1 cellular context compared by ENCODE assay signal in the genomic region with DNA sequence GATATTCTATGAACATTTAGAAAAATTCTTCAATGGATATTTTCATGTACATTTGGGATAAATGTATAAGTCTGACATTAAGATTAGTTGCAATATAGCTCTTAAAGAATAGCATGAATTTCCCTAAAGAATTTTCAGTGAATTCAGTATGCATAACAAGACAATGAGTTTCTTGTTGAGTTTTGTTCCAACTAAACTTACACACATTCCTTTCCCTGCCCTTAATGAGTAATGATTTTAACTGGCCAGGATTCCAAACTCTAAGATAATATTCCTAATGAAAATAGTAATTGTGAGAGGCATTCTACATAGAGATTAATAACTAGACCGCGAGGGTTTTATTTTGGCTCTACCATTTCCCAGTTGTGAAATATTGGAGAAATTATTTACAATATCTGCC.
TF ChIP-seq lines count a peak whose summit lies in the region.

No MANE protein-coding gene starts in this region.

TF ChIP-seq in HepG2, 621 proteins besides CTCF, POLR2A, EP300 and RAD21 (continued from another document):
- TF ChIP-seq THAP11 (CRISPR knock-in tag; IDR thresholded peaks at IDR 0.05), result no peak
- TF ChIP-seq ZNF678 (CRISPR knock-in tag; IDR thresholded peaks at IDR 0.05), result no peak
- TF ChIP-seq GPN1 (CRISPR knock-in tag; IDR thresholded peaks at IDR 0.05; ENCODE audit: borderline replicate concordance), result no peak
- no peak for TF ChIP-seq MTA3 (CRISPR knock-in tag; IDR thresholded peaks at IDR 0.05)
- no peak for TF ChIP-seq MLLT10 (CRISPR knock-in tag; IDR thresholded peaks at IDR 0.05)
- no peak for TF ChIP-seq NR2F1 (CRISPR knock-in tag; IDR thresholded peaks at IDR 0.05)
- no peak for TF ChIP-seq ZNF484 (CRISPR knock-in tag; IDR thresholded peaks at IDR 0.05; ENCODE audit: borderline replicate concordance, low read depth)
- TF ChIP-seq, protein P1, sequence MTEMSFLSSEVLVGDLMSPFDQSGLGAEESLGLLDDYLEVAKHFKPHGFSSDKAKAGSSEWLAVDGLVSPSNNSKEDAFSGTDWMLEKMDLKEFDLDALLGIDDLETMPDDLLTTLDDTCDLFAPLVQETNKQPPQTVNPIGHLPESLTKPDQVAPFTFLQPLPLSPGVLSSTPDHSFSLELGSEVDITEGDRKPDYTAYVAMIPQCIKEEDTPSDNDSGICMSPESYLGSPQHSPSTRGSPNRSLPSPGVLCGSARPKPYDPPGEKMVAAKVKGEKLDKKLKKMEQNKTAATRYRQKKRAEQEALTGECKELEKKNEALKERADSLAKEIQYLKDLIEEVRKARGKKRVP (CRISPR knock-in tag; IDR thresholded peaks at IDR 0.05), result no peak
- TF ChIP-seq, protein P2, sequence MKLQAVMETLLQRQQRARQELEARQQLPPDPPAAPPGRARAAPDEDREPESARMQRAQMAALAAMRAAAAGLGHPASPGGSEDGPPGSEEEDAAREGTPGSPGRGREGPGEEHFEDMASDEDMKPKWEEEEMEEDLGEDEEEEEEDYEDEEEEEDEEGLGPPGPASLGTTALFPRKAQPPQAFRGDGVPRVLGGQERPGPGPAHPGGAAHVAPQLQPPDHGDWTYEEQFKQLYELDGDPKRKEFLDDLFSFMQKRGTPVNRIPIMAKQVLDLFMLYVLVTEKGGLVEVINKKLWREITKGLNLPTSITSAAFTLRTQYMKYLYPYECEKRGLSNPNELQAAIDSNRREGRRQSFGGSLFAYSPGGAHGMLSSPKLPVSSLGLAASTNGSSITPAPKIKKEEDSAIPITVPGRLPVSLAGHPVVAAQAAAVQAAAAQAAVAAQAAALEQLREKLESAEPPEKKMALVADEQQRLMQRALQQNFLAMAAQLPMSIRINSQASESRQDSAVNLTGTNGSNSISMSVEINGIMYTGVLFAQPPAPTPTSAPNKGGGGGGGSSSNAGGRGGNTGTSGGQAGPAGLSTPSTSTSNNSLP (IDR thresholded peaks at IDR 0.05; ENCODE audit: low read depth, low read length), result no peak
- TF ChIP-seq POGZ (CRISPR knock-in tag; IDR thresholded peaks at IDR 0.05), result no peak
- no peak for TF ChIP-seq ZSCAN12 (CRISPR knock-in tag; IDR thresholded peaks at IDR 0.05)
- TF ChIP-seq, protein P3, sequence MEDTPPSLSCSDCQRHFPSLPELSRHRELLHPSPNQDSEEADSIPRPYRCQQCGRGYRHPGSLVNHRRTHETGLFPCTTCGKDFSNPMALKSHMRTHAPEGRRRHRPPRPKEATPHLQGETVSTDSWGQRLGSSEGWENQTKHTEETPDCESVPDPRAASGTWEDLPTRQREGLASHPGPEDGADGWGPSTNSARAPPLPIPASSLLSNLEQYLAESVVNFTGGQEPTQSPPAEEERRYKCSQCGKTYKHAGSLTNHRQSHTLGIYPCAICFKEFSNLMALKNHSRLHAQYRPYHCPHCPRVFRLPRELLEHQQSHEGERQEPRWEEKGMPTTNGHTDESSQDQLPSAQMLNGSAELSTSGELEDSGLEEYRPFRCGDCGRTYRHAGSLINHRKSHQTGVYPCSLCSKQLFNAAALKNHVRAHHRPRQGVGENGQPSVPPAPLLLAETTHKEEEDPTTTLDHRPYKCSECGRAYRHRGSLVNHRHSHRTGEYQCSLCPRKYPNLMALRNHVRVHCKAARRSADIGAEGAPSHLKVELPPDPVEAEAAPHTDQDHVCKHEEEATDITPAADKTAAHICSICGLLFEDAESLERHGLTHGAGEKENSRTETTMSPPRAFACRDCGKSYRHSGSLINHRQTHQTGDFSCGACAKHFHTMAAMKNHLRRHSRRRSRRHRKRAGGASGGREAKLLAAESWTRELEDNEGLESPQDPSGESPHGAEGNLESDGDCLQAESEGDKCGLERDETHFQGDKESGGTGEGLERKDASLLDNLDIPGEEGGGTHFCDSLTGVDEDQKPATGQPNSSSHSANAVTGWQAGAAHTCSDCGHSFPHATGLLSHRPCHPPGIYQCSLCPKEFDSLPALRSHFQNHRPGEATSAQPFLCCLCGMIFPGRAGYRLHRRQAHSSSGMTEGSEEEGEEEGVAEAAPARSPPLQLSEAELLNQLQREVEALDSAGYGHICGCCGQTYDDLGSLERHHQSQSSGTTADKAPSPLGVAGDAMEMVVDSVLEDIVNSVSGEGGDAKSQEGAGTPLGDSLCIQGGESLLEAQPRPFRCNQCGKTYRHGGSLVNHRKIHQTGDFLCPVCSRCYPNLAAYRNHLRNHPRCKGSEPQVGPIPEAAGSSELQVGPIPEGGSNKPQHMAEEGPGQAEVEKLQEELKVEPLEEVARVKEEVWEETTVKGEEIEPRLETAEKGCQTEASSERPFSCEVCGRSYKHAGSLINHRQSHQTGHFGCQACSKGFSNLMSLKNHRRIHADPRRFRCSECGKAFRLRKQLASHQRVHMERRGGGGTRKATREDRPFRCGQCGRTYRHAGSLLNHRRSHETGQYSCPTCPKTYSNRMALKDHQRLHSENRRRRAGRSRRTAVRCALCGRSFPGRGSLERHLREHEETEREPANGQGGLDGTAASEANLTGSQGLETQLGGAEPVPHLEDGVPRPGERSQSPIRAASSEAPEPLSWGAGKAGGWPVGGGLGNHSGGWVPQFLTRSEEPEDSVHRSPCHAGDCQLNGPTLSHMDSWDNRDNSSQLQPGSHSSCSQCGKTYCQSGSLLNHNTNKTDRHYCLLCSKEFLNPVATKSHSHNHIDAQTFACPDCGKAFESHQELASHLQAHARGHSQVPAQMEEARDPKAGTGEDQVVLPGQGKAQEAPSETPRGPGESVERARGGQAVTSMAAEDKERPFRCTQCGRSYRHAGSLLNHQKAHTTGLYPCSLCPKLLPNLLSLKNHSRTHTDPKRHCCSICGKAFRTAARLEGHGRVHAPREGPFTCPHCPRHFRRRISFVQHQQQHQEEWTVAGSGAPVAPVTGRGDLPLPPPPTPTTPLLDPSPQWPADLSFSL (CRISPR knock-in tag; IDR thresholded peaks at IDR 0.05), result no peak
- TF ChIP-seq, protein P4, sequence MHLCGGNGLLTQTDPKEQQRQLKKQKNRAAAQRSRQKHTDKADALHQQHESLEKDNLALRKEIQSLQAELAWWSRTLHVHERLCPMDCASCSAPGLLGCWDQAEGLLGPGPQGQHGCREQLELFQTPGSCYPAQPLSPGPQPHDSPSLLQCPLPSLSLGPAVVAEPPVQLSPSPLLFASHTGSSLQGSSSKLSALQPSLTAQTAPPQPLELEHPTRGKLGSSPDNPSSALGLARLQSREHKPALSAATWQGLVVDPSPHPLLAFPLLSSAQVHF (CRISPR knock-in tag; IDR thresholded peaks at IDR 0.05), result no peak
- no peak for TF ChIP-seq SOX6 (IDR thresholded peaks at IDR 0.05)
- no peak for TF ChIP-seq SOX6 (CRISPR knock-in tag; IDR thresholded peaks at IDR 0.05)
